9 cellular contexts compared by ENCODE assay signal in genomic region chr17:45312477-45313418, GRCh38. TPM values are rescaled to one million over a fixed set of nuclear protein-coding genes. Genes with fewer than 3 reads are reported as not detected.
DNase-seq lines count a peak whose midpoint lies in the region; ATAC-seq, FAIRE-seq and TF ChIP-seq lines count a peak whose summit lies in the region.
"Had no signal": no experiment of that assay in that cellular context is flagged by ENCODE, and none has a peak within 500 bp of the region (broad histone marks: within the 10 kb centered on the region; RNA-seq: fewer than 3 reads in every experiment).

No MANE protein-coding gene starts in this region.

- H3K27ac ChIP-seq in CD4-positive, alpha-beta T cell (ENCODE audit: low read depth, low read length): peak overlapping the region; percentile 84

- H3K9me3 ChIP-seq in CD4-positive, alpha-beta T cell (ENCODE audit: control insufficient read depth, low read length): no peaks in the 10 kb centered on the region
- H3K9me3 ChIP-seq in mucosa of descending colon: no peaks in the 10 kb centered on the region

- H3K4me3 Mint-ChIP-seq in CD4-positive, alpha-beta T cell: peak overlapping the region; percentile 85
- H3K4me3 Mint-ChIP-seq in nephron: peak overlapping the region in 2 of 3 experiments; percentile 34 to 53

- H3K9me3 Mint-ChIP-seq in CD4-positive, alpha-beta T cell: no peaks in the 10 kb centered on the region
- H3K9me3 Mint-ChIP-seq in nephron: no peaks in the 10 kb centered on the region

- peaks cover 85% of the 10 kb centered on the region for H3K4me1 Mint-ChIP-seq in CD4-positive, alpha-beta T cell (ENCODE audit: low read depth)
- H3K4me1 Mint-ChIP-seq in nephron: peaks cover 69% of the 10 kb centered on the region

- H3K36me3 ChIP-seq in bronchial epithelial cell (ENCODE audit: control insufficient read depth, insufficient read depth, low read length) (peaks cover 3% of the 10 kb centered on the region), mucosa of descending colon (ENCODE audit: low read depth) (peaks cover 7% of the 10 kb centered on the region)

- H3K27me3 Mint-ChIP-seq in CD4-positive, alpha-beta T cell: no peaks in the 10 kb centered on the region
- H3K27me3 Mint-ChIP-seq in nephron (ENCODE audit: low read depth): peaks cover 10% of the 10 kb centered on the region

- intact Hi-C loops in CD4-positive, alpha-beta T cell (cut with DNase I, micrococcal nuclease): no loop called here
- intact Hi-C loops in mucosa of descending colon (cut with DNase I, micrococcal nuclease): no loop called here

- H3K27me3 ChIP-seq in CD4-positive, alpha-beta T cell (ENCODE audit: control insufficient read depth, insufficient read depth, low read length): no peaks in the 10 kb centered on the region
- H3K27me3 ChIP-seq in bronchial epithelial cell (ENCODE audit: control insufficient read depth, insufficient read depth, low read length): no peaks in the 10 kb centered on the region

- no peak for ATAC-seq in CD4-positive, alpha-beta T cell (ENCODE audit: poor library complexity)
- ATAC-seq in HG03025 (IDR thresholded peaks at IDR 0.05; ENCODE audit: low FRiP score, unreplicated experiment) (no peak), HG03442 (IDR thresholded peaks at IDR 0.05; ENCODE audit: unreplicated experiment) (no peak), GM21390 (IDR thresholded peaks at IDR 0.05; ENCODE audit: unreplicated experiment) (no peak), mucosa of descending colon (no peak)

- CTCF ChIA-PET in CD4-positive, alpha-beta T cell (lab: Charles Lee): interaction anchor here (1.3 to 3.2 kb wide), 3 partner anchors 36 to 178 kb away, joined by 7 to 21 read pairs (median 11); partner anchors contain the start of gene ACBD4

- TF ChIP-seq CTCF in CD4-positive, alpha-beta T cell (IDR thresholded peaks at IDR 0.05): no peak
- TF ChIP-seq CTCF in bronchial epithelial cell (IDR thresholded peaks at IDR 0.05; ENCODE audit: insufficient read depth, low read length, severe bottlenecking) (no peak), nephron (IDR thresholded peaks at IDR 0.05; ENCODE audit: unreplicated experiment in 3 of 3) (no peak), mucosa of descending colon (IDR thresholded peaks at IDR 0.05) (no peak)

- no peak for DNase-seq in CD4-positive, alpha-beta T cell
- DNase-seq in NAMALWA (ENCODE audit: low spot score) (peak; percentile 47), bronchial epithelial cell (ENCODE audit: low read depth) (peak; percentile 44), mucosa of descending colon (no peak)
- DNase-seq: NCI-H1694 treated with DMSO at 0.1 percent for 48 hours had no signal

- H3K4me1 ChIP-seq in mucosa of descending colon (ENCODE audit: low read depth): peaks cover 79% of the 10 kb centered on the region

- POLR2A ChIA-PET in CD4-positive, alpha-beta T cell (lab: Charles Lee): interaction anchor here (0.6 to 3.5 kb wide), 18 partner anchors 11 to 1943 kb away, joined by 3 to 23 read pairs (median 5); partner anchors contain the start of genes EFTUD2, FMNL1, HEXIM1 and HEXIM2

- FAIRE-seq in bronchial epithelial cell (lab: Jason Lieb, UNC): no peak

- peak overlapping the region; percentile 82 for H3K27ac Mint-ChIP-seq in CD4-positive, alpha-beta T cell
- H3K27ac Mint-ChIP-seq in nephron: peak overlapping the region; percentile 3 to 44 (median 41)

- H3K4me3 ChIP-seq in bronchial epithelial cell (ENCODE audit: low read depth, low read length) (no peak overlapping the region), mucosa of descending colon (no peak overlapping the region)

- peaks cover 35% of the 10 kb centered on the region for H3K36me3 Mint-ChIP-seq in CD4-positive, alpha-beta T cell (ENCODE audit: low read depth)
- H3K36me3 Mint-ChIP-seq in nephron (ENCODE audit: low read depth): peaks cover 4% of the 10 kb centered on the region

RNA-seq across cellular contexts. Expression of gene MAP3K14, which starts 4.1 kb away (rescaled TPM):
- total RNA-seq in CD4-positive, alpha-beta T cell: 10 to 100 TPM; 41.4 to 46.5 TPM
- 0.77 and 0.79 TPM in 2 replicates for total RNA-seq in bronchial epithelial cell
- 10 to 100 TPM; 16.6 to 27.9 (median 18.0) TPM for total RNA-seq in mucosa of descending colon

RNA-seq across cellular contexts. Expression of gene SPATA32, which starts 50.9 kb away (rescaled TPM):
- total RNA-seq in CD4-positive, alpha-beta T cell: under 1 TPM; 0.20 to 0.27 TPM
- total RNA-seq in bronchial epithelial cell: under 0.01 TPM in 1 of 2 replicates, not detected in the other
- under 1 TPM in 2 of 3 donors, not detected in 1; 0.19 to 0.22 TPM for total RNA-seq in mucosa of descending colon

Comparison
In these comparisons a context has a peak if more than half of its experiments do, and no peak if none do; other contexts are left out.
1. DNase-seq: peak in NAMALWA (single experiment) and bronchial epithelial cell (single experiment); none in CD4-positive, alpha-beta T cell (0 of 10) and mucosa of descending colon (0 of 3).